Comparison of ENCODE assay signal across 29 cellular contexts in genomic region chr11:32902089-32902665, GRCh38. TPM values are rescaled to one million over a fixed set of nuclear protein-coding genes. Genes with fewer than 3 reads are reported as not detected.
A peak's percentile ranks its signal among the peaks of the same experiment; 100 is the strongest.
DNase-seq lines count a peak whose midpoint lies in the region; TF ChIP-seq lines count a peak whose summit lies in the region.
"Had no signal": no experiment of that assay in that cellular context is flagged by ENCODE, and none has a peak within 500 bp of the region (broad histone marks: within the 10 kb centered on the region; RNA-seq: fewer than 3 reads in every experiment).

No MANE protein-coding gene starts in this region.

- H3K4me1 ChIP-seq in endodermal cell (ENCODE audit: control insufficient read depth, insufficient read depth, low read length) = no peaks in the 10 kb centered on the region
- peaks cover 15% of the 10 kb centered on the region for H3K4me1 ChIP-seq in mesendoderm (ENCODE audit: control insufficient read depth, low read depth, low read length)
- H3K4me1 ChIP-seq in mesenchymal stem cell (ENCODE audit: control insufficient read depth, insufficient read depth, low read depth, low read length) = no peaks in the 10 kb centered on the region
- H3K4me1 ChIP-seq: right atrium auricular region, uterus had no signal

- H3K4me3 Mint-ChIP-seq in CD14-positive monocyte (peak overlapping the region in 1 of 2 donors; percentile 72), endodermal cell (no peak overlapping the region)
- H3K4me3 Mint-ChIP-seq: activated CD4-positive, alpha-beta memory T cell treated with anti-CD3 and anti-CD28 coated beads for 36 hours; activated naive CD8-positive, alpha-beta T cell; CD4-positive, alpha-beta memory T cell; central memory CD8-positive, alpha-beta T cell; neural crest cell; stimulated activated effector memory CD8-positive, alpha-beta T cell treated with anti-CD3 and anti-CD28 coated beads, Interleukin-12 subunit alpha, Interleukin-12 subunit beta, amount 100 ng/mL, for 72 hours had no signal

- DNase-seq in CD14-positive monocyte (ENCODE audit: low spot score) = peak; percentile 47
- peak; percentile 41 for DNase-seq in MV-4-11 (lab: John Stamatoyannopoulos, UW)
- no peak for DNase-seq in endodermal cell
- no peak for DNase-seq in mesendoderm
- DNase-seq in NCI-H2196 treated with DMSO at 0.1 percent for 48 hours (lab: John Stamatoyannopoulos, UW; ENCODE audit: unreplicated experiment) = no peak
- no peak for DNase-seq in mesenchymal stem cell
- no peak for DNase-seq in cortex of kidney (lab: John Stamatoyannopoulos, UW)
- DNase-seq: activated CD4-positive, alpha-beta memory T cell treated with anti-CD3 and anti-CD28 coated beads for 36 hours; CD4-positive, alpha-beta memory T cell; DMS 273 treated with DMSO at 0.1 percent for 48 hours; dorsolateral prefrontal cortex; foreskin fibroblast; GOT3; KBM-7; left ventricle myocardium superior; MM.1S; NCI-H1694 treated with DMSO at 0.1 percent for 48 hours; NCI-H69; spleen; stimulated activated CD4-positive, alpha-beta T cell treated with anti-CD3 and anti-CD28 coated beads, Interleukin-2, amount 100 ng/mL, for 48 hours; substantia nigra; T1000; uterus had no signal

- no peak overlapping the region for H3K9ac ChIP-seq in endodermal cell (ENCODE audit: extremely low read depth, low read length, poor library complexity, severe bottlenecking)
- no peak overlapping the region for H3K9ac ChIP-seq in mesendoderm (ENCODE audit: low read length)
- H3K9ac ChIP-seq in mesenchymal stem cell (ENCODE audit: low read length) = no peak overlapping the region
- H3K9ac ChIP-seq: parathyroid adenoma had no signal

- 94 to 97% methylated on average over 4 of the region's 4 CpGs for WGBS in endodermal cell (ENCODE audit: insufficient coverage in 1 of 2, insufficient read length in 1 of 2), 2 experiments
- WGBS in mesendoderm (ENCODE audit: extremely low coverage, insufficient coverage, low lambda C conversion rate) = no CpG with 5 or more reads among the region's 4 CpGs
- 96% methylated on average over 3 of the region's 4 CpGs for WGBS in mesenchymal stem cell

- H3K4me2 ChIP-seq in mesendoderm (ENCODE audit: low read length) = no peak overlapping the region
- no peak overlapping the region for H3K4me2 ChIP-seq in mesenchymal stem cell (ENCODE audit: low read length, poor library complexity, severe bottlenecking)

- H3K4me3 ChIP-seq in endodermal cell (ENCODE audit: low read length) = no peak overlapping the region
- H3K4me3 ChIP-seq in mesendoderm (ENCODE audit: low read length) = no peak overlapping the region
- no peak overlapping the region for H3K4me3 ChIP-seq in mesenchymal stem cell (ENCODE audit: insufficient read depth in 1 of 2, low read depth in 1 of 2, low read length in 2 of 2)
- H3K4me3 ChIP-seq: dorsolateral prefrontal cortex, right atrium auricular region, spleen, uterus had no signal

- no peak overlapping the region for H3K4ac ChIP-seq in mesendoderm (ENCODE audit: low read depth, low read length)
- no peak overlapping the region for H3K4ac ChIP-seq in mesenchymal stem cell (ENCODE audit: low read depth in 1 of 2, low read length in 2 of 2)

- H3K18ac ChIP-seq in mesendoderm (ENCODE audit: low read length) (no peak overlapping the region), mesenchymal stem cell (ENCODE audit: low read depth in 1 of 2, low read length in 2 of 2) (no peak overlapping the region)

- H3K56ac ChIP-seq in mesendoderm (ENCODE audit: low read length) = no peak overlapping the region

- H3K27me3 Mint-ChIP-seq in CD14-positive monocyte (ENCODE audit: low read depth in 3 of 3) (no peaks in the 10 kb centered on the region), endodermal cell (ENCODE audit: insufficient read depth) (no peaks in the 10 kb centered on the region)
- H3K27me3 Mint-ChIP-seq: activated CD4-positive, alpha-beta memory T cell treated with anti-CD3 and anti-CD28 coated beads for 36 hours; activated naive CD8-positive, alpha-beta T cell; CD4-positive, alpha-beta memory T cell; central memory CD8-positive, alpha-beta T cell had no signal

- peaks cover 5 to 26% of the 10 kb centered on the region in 2 donors for H3K36me3 Mint-ChIP-seq in CD14-positive monocyte
- peaks cover 17% of the 10 kb centered on the region for H3K36me3 Mint-ChIP-seq in endodermal cell (ENCODE audit: low read depth)
- H3K36me3 Mint-ChIP-seq: activated CD4-positive, alpha-beta memory T cell treated with anti-CD3 and anti-CD28 coated beads for 36 hours; CD4-positive, alpha-beta memory T cell; stimulated activated effector memory CD8-positive, alpha-beta T cell treated with anti-CD3 and anti-CD28 coated beads, Interleukin-12 subunit alpha, Interleukin-12 subunit beta, amount 100 ng/mL, for 72 hours had no signal

- no peaks in the 10 kb centered on the region for H3K9me3 Mint-ChIP-seq in CD14-positive monocyte
- no peaks in the 10 kb centered on the region for H3K9me3 Mint-ChIP-seq in endodermal cell
- H3K9me3 Mint-ChIP-seq: activated CD4-positive, alpha-beta memory T cell treated with anti-CD3 and anti-CD28 coated beads for 36 hours; central memory CD8-positive, alpha-beta T cell; neural crest cell; stimulated activated effector memory CD8-positive, alpha-beta T cell treated with anti-CD3 and anti-CD28 coated beads, Interleukin-12 subunit alpha, Interleukin-12 subunit beta, amount 100 ng/mL, for 72 hours had no signal

- H3K23ac ChIP-seq in mesendoderm (ENCODE audit: low read length) (peak overlapping the region; percentile 16), mesenchymal stem cell (ENCODE audit: low read length in 2 of 2) (no peak overlapping the region)

- no peaks in the 10 kb centered on the region for H3K36me3 ChIP-seq in endodermal cell (ENCODE audit: control insufficient read depth, insufficient read depth, low read length)
- no peaks in the 10 kb centered on the region for H3K36me3 ChIP-seq in mesendoderm (ENCODE audit: control insufficient read depth, insufficient read depth, low read length)
- H3K36me3 ChIP-seq in mesenchymal stem cell (ENCODE audit: control insufficient read depth in 1 of 2, insufficient read depth in 2 of 2, low read depth in 1 of 2, low read length in 2 of 2) = no peaks in the 10 kb centered on the region
- H3K36me3 ChIP-seq: right atrium auricular region, uterus had no signal

- H3K27me3 ChIP-seq in endodermal cell (ENCODE audit: control insufficient read depth, insufficient read depth, low read length, poor library complexity, severe bottlenecking) = no peaks in the 10 kb centered on the region
- H3K27me3 ChIP-seq in mesendoderm (ENCODE audit: insufficient read depth, low read length, poor library complexity) = no peaks in the 10 kb centered on the region
- no peaks in the 10 kb centered on the region for H3K27me3 ChIP-seq in mesenchymal stem cell (ENCODE audit: control insufficient read depth in 1 of 2, insufficient read depth in 1 of 2, low read length in 2 of 2)
- H3K27me3 ChIP-seq: dorsolateral prefrontal cortex, right atrium auricular region, spleen, uterus had no signal

- no peak overlapping the region for H2BK5ac ChIP-seq in mesendoderm (ENCODE audit: low read length)
- no peak overlapping the region for H2BK5ac ChIP-seq in mesenchymal stem cell (ENCODE audit: low read depth, low read length, poor library complexity, severe bottlenecking)

- no peak overlapping the region for H2AK5ac ChIP-seq in mesendoderm (ENCODE audit: low read length)
- H2AK5ac ChIP-seq in mesenchymal stem cell (ENCODE audit: low read length, severe bottlenecking) = no peak overlapping the region

- no peak overlapping the region for H2AFZ ChIP-seq in mesenchymal stem cell (ENCODE audit: low read depth, low read length)
- H2AFZ ChIP-seq: parathyroid adenoma had no signal

- H3K9me3 ChIP-seq in endodermal cell (ENCODE audit: control insufficient read depth, low read length) (no peaks in the 10 kb centered on the region), mesenchymal stem cell (ENCODE audit: control insufficient read depth, low read length) (no peaks in the 10 kb centered on the region)
- H3K9me3 ChIP-seq: right atrium auricular region, spleen, uterus had no signal

- H2BK12ac ChIP-seq in mesenchymal stem cell (ENCODE audit: low read length in 2 of 2) = no peak overlapping the region

- peaks cover 90% of the 10 kb centered on the region for H3K79me2 ChIP-seq in mesendoderm (ENCODE audit: control insufficient read depth, insufficient read depth, low read length)
- H3K79me2 ChIP-seq: parathyroid adenoma had no signal

- H3K79me1 ChIP-seq in mesendoderm (ENCODE audit: low read length) (peaks cover 9% of the 10 kb centered on the region), mesenchymal stem cell (replicated peaks; ENCODE audit: low read length, poor library complexity, severe bottlenecking) (peaks cover 15% of the 10 kb centered on the region)

- no peak overlapping the region for H4K91ac ChIP-seq in mesenchymal stem cell (ENCODE audit: low read length)

- H4K5ac ChIP-seq in mesendoderm (ENCODE audit: low read length) = no peak overlapping the region

- H2BK120ac ChIP-seq in mesendoderm (ENCODE audit: low read depth, low read length) (no peak overlapping the region), mesenchymal stem cell (ENCODE audit: low read depth, low read length) (no peak overlapping the region)

- H3K4me1 Mint-ChIP-seq in CD14-positive monocyte = peaks cover 24% of the 10 kb centered on the region
- peaks cover 37% of the 10 kb centered on the region for H3K4me1 Mint-ChIP-seq in endodermal cell

- intact Hi-C loops in CD14-positive monocyte (cut with micrococcal nuclease) = no loop called here

- H4K8ac ChIP-seq in mesendoderm (ENCODE audit: low read depth, low read length) = no peak overlapping the region
- no peak overlapping the region for H4K8ac ChIP-seq in mesenchymal stem cell (ENCODE audit: low read length)

- TF ChIP-seq CTCF in CD14-positive monocyte (IDR thresholded peaks at IDR 0.05) (no peak), endodermal cell (conservative IDR thresholded peaks at IDR 0.05) (no peak)

- H3K27ac Mint-ChIP-seq in CD14-positive monocyte (peak overlapping the region in 5 of 7 donors; percentile 13 to 76 (median 50)), endodermal cell (peak overlapping the region; percentile 38)
- H3K27ac Mint-ChIP-seq: activated CD4-positive, alpha-beta memory T cell treated with anti-CD3 and anti-CD28 coated beads for 36 hours; activated naive CD8-positive, alpha-beta T cell; stimulated activated effector memory CD8-positive, alpha-beta T cell treated with anti-CD3 and anti-CD28 coated beads, Interleukin-12 subunit alpha, Interleukin-12 subunit beta, amount 100 ng/mL, for 72 hours had no signal

- H3K27ac ChIP-seq in endodermal cell (ENCODE audit: low read depth, low read length) = no peak overlapping the region
- no peak overlapping the region for H3K27ac ChIP-seq in mesendoderm (ENCODE audit: low read depth, low read length)
- no peak overlapping the region for H3K27ac ChIP-seq in mesenchymal stem cell (ENCODE audit: low read length, poor library complexity, severe bottlenecking)
- H3K27ac ChIP-seq: dorsolateral prefrontal cortex, parathyroid adenoma, right atrium auricular region, spleen, uterus had no signal

- H2BK15ac ChIP-seq in mesendoderm (replicated peaks; ENCODE audit: low read depth) = no peak overlapping the region
- H2BK15ac ChIP-seq in mesenchymal stem cell (ENCODE audit: low read depth, poor library complexity, severe bottlenecking) = no peak overlapping the region

- H3K14ac ChIP-seq in mesenchymal stem cell (ENCODE audit: low read length in 2 of 2) = no peak overlapping the region

RNA-seq across cellular contexts. Expression of gene QSER1, which starts 9.6 kb away (rescaled TPM):
- polyA plus RNA-seq in CD14-positive monocyte = 1 to 10 TPM; 1.1 to 2.5 TPM
- 10 to 100 TPM; 66.5 to 82.0 TPM for total RNA-seq in endodermal cell
- 40.1 TPM for polyA plus RNA-seq in endodermal cell (2013, experiment 1 of 2)
- 40.0 TPM for polyA plus RNA-seq in endodermal cell (2013, experiment 2 of 2)
- 36.1 TPM for polyA plus RNA-seq in mesendoderm (2013, experiment 1 of 2)
- 36.3 TPM for polyA plus RNA-seq in mesendoderm (2013, experiment 2 of 2)
- polyA plus RNA-seq in mesenchymal stem cell (2013, experiment 1 of 2) = 12.6 TPM
- 12.4 TPM for polyA plus RNA-seq in mesenchymal stem cell (2013, experiment 2 of 2)

Comparison
In these comparisons a context has a peak if more than half of its experiments do, and no peak if none do; other contexts are left out.
1. DNase-seq: peak in CD14-positive monocyte (single experiment) and MV-4-11 (single experiment); none in endodermal cell (single experiment), mesendoderm (single experiment), NCI-H2196 treated with DMSO at 0.1 percent for 48 hours (single experiment), mesenchymal stem cell (single experiment) and cortex of kidney (single experiment).